Comparison of ENCODE assay signal across 1 cellular context in the genomic region with DNA sequence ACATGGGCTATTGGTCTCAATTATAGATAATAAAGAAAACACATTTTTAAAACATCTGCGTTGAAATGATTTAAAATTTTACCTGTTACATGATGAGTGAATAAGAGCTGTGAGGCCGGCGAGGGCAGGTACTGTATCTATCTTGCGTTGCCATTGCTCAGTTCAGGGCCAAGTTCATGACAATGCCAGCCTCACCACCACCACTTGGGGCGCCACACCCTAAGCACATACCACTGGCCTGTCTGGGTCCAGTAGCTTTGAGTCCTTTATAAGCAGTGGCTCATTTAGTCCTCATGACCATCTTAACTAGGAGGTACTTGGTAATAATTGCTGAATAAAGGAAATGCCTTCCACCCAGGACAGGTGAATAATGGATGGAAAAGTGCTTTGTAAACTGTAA.
TF ChIP-seq lines count a peak whose summit lies in the region.

No MANE protein-coding gene starts in this region.

TF ChIP-seq in K562, 482 proteins besides CTCF, POLR2A, EP300 and RAD21 (continued from another document):
- TF ChIP-seq MCM5 (IDR thresholded peaks at IDR 0.05; ENCODE audit: low read depth) = no peak
- no peak for TF ChIP-seq SLC30A9 (CRISPR knock-in tag; IDR thresholded peaks at IDR 0.05)
- peak; percentile 34; the same call in 1 of the 2 replicates for TF ChIP-seq CREM (IDR thresholded peaks at IDR 0.05; ENCODE audit: low read depth)
- 0 out of 2 replicates have a peak, but pooled peaks have one; percentile 25 for TF ChIP-seq SMC3 (conservative IDR thresholded peaks at IDR 0.05; ENCODE audit: insufficient read depth, low read depth, low read length)
- no peak for TF ChIP-seq SMARCA5 (IDR thresholded peaks at IDR 0.05)
- no peak for TF ChIP-seq CHD1 (IDR thresholded peaks at IDR 0.05; ENCODE audit: low read length)
- TF ChIP-seq, protein P1, sequence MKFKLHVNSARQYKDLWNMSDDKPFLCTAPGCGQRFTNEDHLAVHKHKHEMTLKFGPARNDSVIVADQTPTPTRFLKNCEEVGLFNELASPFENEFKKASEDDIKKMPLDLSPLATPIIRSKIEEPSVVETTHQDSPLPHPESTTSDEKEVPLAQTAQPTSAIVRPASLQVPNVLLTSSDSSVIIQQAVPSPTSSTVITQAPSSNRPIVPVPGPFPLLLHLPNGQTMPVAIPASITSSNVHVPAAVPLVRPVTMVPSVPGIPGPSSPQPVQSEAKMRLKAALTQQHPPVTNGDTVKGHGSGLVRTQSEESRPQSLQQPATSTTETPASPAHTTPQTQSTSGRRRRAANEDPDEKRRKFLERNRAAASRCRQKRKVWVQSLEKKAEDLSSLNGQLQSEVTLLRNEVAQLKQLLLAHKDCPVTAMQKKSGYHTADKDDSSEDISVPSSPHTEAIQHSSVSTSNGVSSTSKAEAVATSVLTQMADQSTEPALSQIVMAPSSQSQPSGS (CRISPR knock-in tag; IDR thresholded peaks at IDR 0.05) = no peak
- TF ChIP-seq, protein P2, sequence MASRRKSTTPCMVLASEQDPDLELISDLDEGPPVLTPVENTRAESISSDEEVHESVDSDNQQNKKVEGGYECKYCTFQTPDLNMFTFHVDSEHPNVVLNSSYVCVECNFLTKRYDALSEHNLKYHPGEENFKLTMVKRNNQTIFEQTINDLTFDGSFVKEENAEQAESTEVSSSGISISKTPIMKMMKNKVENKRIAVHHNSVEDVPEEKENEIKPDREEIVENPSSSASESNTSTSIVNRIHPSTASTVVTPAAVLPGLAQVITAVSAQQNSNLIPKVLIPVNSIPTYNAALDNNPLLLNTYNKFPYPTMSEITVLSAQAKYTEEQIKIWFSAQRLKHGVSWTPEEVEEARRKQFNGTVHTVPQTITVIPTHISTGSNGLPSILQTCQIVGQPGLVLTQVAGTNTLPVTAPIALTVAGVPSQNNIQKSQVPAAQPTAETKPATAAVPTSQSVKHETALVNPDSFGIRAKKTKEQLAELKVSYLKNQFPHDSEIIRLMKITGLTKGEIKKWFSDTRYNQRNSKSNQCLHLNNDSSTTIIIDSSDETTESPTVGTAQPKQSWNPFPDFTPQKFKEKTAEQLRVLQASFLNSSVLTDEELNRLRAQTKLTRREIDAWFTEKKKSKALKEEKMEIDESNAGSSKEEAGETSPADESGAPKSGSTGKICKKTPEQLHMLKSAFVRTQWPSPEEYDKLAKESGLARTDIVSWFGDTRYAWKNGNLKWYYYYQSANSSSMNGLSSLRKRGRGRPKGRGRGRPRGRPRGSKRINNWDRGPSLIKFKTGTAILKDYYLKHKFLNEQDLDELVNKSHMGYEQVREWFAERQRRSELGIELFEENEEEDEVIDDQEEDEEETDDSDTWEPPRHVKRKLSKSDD (conservative IDR thresholded peaks at IDR 0.05; ENCODE audit: low read length) = no peak
- TF ChIP-seq KLF1 (tag; IDR thresholded peaks at IDR 0.05) = no peak
- TF ChIP-seq ZNF274 (IDR thresholded peaks at IDR 0.05; ENCODE audit: borderline replicate concordance, low read depth, low read length) = no peak
- TF ChIP-seq TAL1 (IDR thresholded peaks at IDR 0.05) = no peak
- TF ChIP-seq, protein P3, sequence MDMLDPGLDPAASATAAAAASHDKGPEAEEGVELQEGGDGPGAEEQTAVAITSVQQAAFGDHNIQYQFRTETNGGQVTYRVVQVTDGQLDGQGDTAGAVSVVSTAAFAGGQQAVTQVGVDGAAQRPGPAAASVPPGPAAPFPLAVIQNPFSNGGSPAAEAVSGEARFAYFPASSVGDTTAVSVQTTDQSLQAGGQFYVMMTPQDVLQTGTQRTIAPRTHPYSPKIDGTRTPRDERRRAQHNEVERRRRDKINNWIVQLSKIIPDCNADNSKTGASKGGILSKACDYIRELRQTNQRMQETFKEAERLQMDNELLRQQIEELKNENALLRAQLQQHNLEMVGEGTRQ (CRISPR knock-in tag; IDR thresholded peaks at IDR 0.05) = no peak
- TF ChIP-seq CEBPB (tag; IDR thresholded peaks at IDR 0.05) = 0 out of 2 replicates have a peak, but pooled peaks have one; percentile 11
- TF ChIP-seq, protein P4, sequence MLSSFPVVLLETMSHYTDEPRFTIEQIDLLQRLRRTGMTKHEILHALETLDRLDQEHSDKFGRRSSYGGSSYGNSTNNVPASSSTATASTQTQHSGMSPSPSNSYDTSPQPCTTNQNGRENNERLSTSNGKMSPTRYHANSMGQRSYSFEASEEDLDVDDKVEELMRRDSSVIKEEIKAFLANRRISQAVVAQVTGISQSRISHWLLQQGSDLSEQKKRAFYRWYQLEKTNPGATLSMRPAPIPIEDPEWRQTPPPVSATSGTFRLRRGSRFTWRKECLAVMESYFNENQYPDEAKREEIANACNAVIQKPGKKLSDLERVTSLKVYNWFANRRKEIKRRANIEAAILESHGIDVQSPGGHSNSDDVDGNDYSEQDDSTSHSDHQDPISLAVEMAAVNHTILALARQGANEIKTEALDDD (IDR thresholded peaks at IDR 0.05) = 0 out of 2 replicates have a peak, but pooled peaks have one; percentile 20
- no peak for TF ChIP-seq MBD2 (IDR thresholded peaks at IDR 0.05; ENCODE audit: borderline replicate concordance, low read depth)
- TF ChIP-seq FOXK2 (conservative IDR thresholded peaks at IDR 0.05 in 1 of 2, IDR thresholded peaks at IDR 0.05 in 1 of 2; ENCODE audit: low read depth in 2 of 2) = no peak
- no peak for TF ChIP-seq BRCA1 (IDR thresholded peaks at IDR 0.05)
- no peak for TF ChIP-seq BRCA1 (CRISPR knock-in tag; IDR thresholded peaks at IDR 0.05)
- TF ChIP-seq SIRT6 (IDR thresholded peaks at IDR 0.05; ENCODE audit: low read depth, low read length) = no peak
- TF ChIP-seq SAFB (IDR thresholded peaks at IDR 0.05; ENCODE audit: borderline replicate concordance, low read depth, low read length) = no peak
- TF ChIP-seq ZNF263 (CRISPR knock-in tag; IDR thresholded peaks at IDR 0.05; ENCODE audit: borderline replicate concordance) = peak; percentile 25; the same call in 1 of the 2 replicates
- 0 out of 4 replicates have a peak, but pooled peaks of 1 of the 2 experiments have one; percentile 26 for TF ChIP-seq RCOR1 (IDR thresholded peaks at IDR 0.05; ENCODE audit: borderline replicate concordance in 1 of 2, low read depth in 2 of 2, low read length in 2 of 2)
- TF ChIP-seq RBM25 (IDR thresholded peaks at IDR 0.05; ENCODE audit: low read depth, low read length, severe bottlenecking) = no peak
- TF ChIP-seq ETV1 (tag; conservative IDR thresholded peaks at IDR 0.05; ENCODE audit: low read depth) = no peak
- TF ChIP-seq HNRNPH1 (optimal IDR thresholded peaks at IDR 0.05; ENCODE audit: low read depth, low read length) = no peak
- TF ChIP-seq, protein P5, sequence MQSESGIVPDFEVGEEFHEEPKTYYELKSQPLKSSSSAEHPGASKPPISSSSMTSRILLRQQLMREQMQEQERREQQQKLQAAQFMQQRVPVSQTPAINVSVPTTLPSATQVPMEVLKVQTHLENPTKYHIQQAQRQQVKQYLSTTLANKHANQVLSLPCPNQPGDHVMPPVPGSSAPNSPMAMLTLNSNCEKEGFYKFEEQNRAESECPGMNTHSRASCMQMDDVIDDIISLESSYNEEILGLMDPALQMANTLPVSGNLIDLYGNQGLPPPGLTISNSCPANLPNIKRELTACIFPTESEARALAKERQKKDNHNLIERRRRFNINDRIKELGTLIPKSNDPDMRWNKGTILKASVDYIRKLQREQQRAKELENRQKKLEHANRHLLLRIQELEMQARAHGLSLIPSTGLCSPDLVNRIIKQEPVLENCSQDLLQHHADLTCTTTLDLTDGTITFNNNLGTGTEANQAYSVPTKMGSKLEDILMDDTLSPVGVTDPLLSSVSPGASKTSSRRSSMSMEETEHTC (IDR thresholded peaks at IDR 0.05) = no peak
- TF ChIP-seq, protein P6, sequence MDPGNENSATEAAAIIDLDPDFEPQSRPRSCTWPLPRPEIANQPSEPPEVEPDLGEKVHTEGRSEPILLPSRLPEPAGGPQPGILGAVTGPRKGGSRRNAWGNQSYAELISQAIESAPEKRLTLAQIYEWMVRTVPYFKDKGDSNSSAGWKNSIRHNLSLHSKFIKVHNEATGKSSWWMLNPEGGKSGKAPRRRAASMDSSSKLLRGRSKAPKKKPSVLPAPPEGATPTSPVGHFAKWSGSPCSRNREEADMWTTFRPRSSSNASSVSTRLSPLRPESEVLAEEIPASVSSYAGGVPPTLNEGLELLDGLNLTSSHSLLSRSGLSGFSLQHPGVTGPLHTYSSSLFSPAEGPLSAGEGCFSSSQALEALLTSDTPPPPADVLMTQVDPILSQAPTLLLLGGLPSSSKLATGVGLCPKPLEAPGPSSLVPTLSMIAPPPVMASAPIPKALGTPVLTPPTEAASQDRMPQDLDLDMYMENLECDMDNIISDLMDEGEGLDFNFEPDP (CRISPR knock-in tag; IDR thresholded peaks at IDR 0.05) = no peak
- TF ChIP-seq ZNF384 (IDR thresholded peaks at IDR 0.05; ENCODE audit: low read depth, low read length) = no peak
- TF ChIP-seq, protein P7, sequence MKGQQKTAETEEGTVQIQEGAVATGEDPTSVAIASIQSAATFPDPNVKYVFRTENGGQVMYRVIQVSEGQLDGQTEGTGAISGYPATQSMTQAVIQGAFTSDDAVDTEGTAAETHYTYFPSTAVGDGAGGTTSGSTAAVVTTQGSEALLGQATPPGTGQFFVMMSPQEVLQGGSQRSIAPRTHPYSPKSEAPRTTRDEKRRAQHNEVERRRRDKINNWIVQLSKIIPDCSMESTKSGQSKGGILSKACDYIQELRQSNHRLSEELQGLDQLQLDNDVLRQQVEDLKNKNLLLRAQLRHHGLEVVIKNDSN (CRISPR knock-in tag; IDR thresholded peaks at IDR 0.05) = no peak
- TF ChIP-seq NFIC (IDR thresholded peaks at IDR 0.05) = no peak
- TF ChIP-seq KDM2B (CRISPR knock-in tag; IDR thresholded peaks at IDR 0.05) = no peak
- TF ChIP-seq SIN3A (IDR thresholded peaks at IDR 0.05; ENCODE audit: borderline replicate concordance in 2 of 2, control insufficient read depth in 1 of 2, low read depth in 2 of 2, low read length in 2 of 2) = no peak
- TF ChIP-seq, protein P8, sequence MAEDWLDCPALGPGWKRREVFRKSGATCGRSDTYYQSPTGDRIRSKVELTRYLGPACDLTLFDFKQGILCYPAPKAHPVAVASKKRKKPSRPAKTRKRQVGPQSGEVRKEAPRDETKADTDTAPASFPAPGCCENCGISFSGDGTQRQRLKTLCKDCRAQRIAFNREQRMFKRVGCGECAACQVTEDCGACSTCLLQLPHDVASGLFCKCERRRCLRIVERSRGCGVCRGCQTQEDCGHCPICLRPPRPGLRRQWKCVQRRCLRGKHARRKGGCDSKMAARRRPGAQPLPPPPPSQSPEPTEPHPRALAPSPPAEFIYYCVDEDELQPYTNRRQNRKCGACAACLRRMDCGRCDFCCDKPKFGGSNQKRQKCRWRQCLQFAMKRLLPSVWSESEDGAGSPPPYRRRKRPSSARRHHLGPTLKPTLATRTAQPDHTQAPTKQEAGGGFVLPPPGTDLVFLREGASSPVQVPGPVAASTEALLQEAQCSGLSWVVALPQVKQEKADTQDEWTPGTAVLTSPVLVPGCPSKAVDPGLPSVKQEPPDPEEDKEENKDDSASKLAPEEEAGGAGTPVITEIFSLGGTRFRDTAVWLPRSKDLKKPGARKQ (CRISPR knock-in tag; IDR thresholded peaks at IDR 0.05) = no peak
- TF ChIP-seq MIER1 (IDR thresholded peaks at IDR 0.05; ENCODE audit: low read depth) = no peak
- TF ChIP-seq, protein P9, sequence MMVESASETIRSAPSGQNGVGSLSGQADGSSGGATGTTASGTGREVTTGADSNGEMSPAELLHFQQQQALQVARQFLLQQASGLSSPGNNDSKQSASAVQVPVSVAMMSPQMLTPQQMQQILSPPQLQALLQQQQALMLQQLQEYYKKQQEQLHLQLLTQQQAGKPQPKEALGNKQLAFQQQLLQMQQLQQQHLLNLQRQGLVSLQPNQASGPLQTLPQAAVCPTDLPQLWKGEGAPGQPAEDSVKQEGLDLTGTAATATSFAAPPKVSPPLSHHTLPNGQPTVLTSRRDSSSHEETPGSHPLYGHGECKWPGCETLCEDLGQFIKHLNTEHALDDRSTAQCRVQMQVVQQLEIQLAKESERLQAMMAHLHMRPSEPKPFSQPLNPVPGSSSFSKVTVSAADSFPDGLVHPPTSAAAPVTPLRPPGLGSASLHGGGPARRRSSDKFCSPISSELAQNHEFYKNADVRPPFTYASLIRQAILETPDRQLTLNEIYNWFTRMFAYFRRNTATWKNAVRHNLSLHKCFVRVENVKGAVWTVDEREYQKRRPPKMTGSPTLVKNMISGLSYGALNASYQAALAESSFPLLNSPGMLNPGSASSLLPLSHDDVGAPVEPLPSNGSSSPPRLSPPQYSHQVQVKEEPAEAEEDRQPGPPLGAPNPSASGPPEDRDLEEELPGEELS (CRISPR knock-in tag; IDR thresholded peaks at IDR 0.05; ENCODE audit: borderline replicate concordance) = no peak
- no peak for TF ChIP-seq ZNF197 (CRISPR knock-in tag; IDR thresholded peaks at IDR 0.05; ENCODE audit: low read depth)
- TF ChIP-seq, protein P10, sequence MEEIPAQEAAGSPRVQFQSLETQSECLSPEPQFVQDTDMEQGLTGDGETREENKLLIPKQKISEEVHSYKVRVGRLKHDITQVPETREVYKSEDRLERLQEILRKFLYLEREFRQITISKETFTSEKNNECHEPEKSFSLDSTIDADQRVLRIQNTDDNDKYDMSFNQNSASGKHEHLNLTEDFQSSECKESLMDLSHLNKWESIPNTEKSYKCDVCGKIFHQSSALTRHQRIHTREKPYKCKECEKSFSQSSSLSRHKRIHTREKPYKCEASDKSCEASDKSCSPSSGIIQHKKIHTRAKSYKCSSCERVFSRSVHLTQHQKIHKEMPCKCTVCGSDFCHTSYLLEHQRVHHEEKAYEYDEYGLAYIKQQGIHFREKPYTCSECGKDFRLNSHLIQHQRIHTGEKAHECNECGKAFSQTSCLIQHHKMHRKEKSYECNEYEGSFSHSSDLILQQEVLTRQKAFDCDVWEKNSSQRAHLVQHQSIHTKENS (CRISPR knock-in tag; IDR thresholded peaks at IDR 0.05) = no peak
- no peak for TF ChIP-seq TRIM28 (IDR thresholded peaks at IDR 0.05)
- no peak for TF ChIP-seq FOS (IDR thresholded peaks at IDR 0.05; ENCODE audit: extremely low read depth, insufficient read length)
- no peak for TF ChIP-seq POLR3G (IDR thresholded peaks at IDR 0.05; ENCODE audit: extremely low read depth, insufficient read length, insufficient replicate concordance)
